ENCODE assay signal across 20 cellular contexts in the genomic region with DNA sequence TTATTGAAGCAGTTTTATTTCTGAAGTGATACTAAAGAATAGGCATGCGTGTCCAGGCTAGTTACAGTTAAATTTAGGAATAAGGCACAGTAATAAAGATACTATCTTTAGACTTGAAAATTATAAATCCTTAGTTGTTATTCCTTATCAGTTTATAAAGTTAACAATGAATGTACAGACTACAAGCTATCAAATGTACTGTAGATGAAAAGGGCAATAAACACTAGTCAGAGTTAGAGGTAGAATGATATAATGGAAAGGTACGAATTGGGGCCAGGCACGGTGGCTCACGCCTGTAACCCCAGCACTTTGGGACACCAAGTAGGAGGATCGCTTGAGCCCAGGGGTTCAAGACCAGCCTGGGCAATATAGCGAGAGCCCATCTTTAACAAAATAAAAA.
"Had no signal": no experiment of that assay in that cellular context is flagged by ENCODE, and none has a peak within 500 bp of the region (broad histone marks: within the 10 kb centered on the region; RNA-seq: fewer than 3 reads in every experiment).

No MANE protein-coding gene starts in this region.

- H3K4me3 ChIP-seq: lower lobe of right lung, upper lobe of right lung had no signal

- H3K27me3 ChIP-seq: foreskin keratinocyte, upper lobe of right lung had no signal

- H3K27ac ChIP-seq: foreskin keratinocyte, lower lobe of right lung, upper lobe of right lung had no signal

- FAIRE-seq: kidney had no signal

- ATAC-seq: activated T-cell treated with anti-CD3 and anti-CD28 coated beads, Interleukin-2, amount 50 U/mL, for 4 hours; foreskin keratinocyte; left lobe of liver; lower lobe of right lung; naive thymus-derived CD8-positive, alpha-beta T cell; stimulated activated naive CD8-positive, alpha-beta T cell treated with anti-CD3 and anti-CD28 coated beads, Interleukin-15, Interleukin-2, amounts not matched to agents 100 U/mL and 50 U/mL, for 24 hours; upper lobe of right lung; WTC11 had no signal

- DNase-seq: activated CD8-positive, alpha-beta memory T cell treated with anti-CD3 and anti-CD28 coated beads for 24 hours; activated CD8-positive, alpha-beta memory T cell treated with anti-CD3 and anti-CD28 coated beads, Interleukin-2, amount 50 U/mL, for 48 hours; activated naive CD4-positive, alpha-beta T cell; activated naive CD8-positive, alpha-beta T cell treated with anti-CD3 and anti-CD28 coated beads, Interleukin-2, amount 10 ng/mL, durations not matched to agents 7 days and 5 days; activated T-cell treated with anti-CD3 and anti-CD28 coated beads, Interleukin-2, amount 50 U/mL, for 4 hours; amygdala; cortex of kidney; endodermal cell; foreskin keratinocyte; kidney; lower lobe of right lung; naive thymus-derived CD8-positive, alpha-beta T cell; stimulated activated CD4-positive, alpha-beta T cell treated with anti-CD3 and anti-CD28 coated beads, Interleukin-12 subunit alpha, Interleukin-12 subunit beta, amount 100 ng/mL, for 4 hours; stimulated activated CD4-positive, alpha-beta T cell treated with anti-CD3 and anti-CD28 coated beads, Interleukin-4, amount 100 ng/mL, for 4 hours; stimulated activated naive CD8-positive, alpha-beta T cell treated with anti-CD3 and anti-CD28 coated beads, Interleukin-15, Interleukin-2, amounts not matched to agents 100 U/mL and 50 U/mL, for 24 hours; T-helper 1 cell; T-helper 9 cell; upper lobe of right lung had no signal

- H3K36me3 ChIP-seq: lower lobe of right lung, upper lobe of right lung had no signal

- H3K9me3 ChIP-seq: lower lobe of right lung, upper lobe of right lung had no signal
